Comparison of ENCODE assay signal across 8 cellular contexts in the genomic region with DNA sequence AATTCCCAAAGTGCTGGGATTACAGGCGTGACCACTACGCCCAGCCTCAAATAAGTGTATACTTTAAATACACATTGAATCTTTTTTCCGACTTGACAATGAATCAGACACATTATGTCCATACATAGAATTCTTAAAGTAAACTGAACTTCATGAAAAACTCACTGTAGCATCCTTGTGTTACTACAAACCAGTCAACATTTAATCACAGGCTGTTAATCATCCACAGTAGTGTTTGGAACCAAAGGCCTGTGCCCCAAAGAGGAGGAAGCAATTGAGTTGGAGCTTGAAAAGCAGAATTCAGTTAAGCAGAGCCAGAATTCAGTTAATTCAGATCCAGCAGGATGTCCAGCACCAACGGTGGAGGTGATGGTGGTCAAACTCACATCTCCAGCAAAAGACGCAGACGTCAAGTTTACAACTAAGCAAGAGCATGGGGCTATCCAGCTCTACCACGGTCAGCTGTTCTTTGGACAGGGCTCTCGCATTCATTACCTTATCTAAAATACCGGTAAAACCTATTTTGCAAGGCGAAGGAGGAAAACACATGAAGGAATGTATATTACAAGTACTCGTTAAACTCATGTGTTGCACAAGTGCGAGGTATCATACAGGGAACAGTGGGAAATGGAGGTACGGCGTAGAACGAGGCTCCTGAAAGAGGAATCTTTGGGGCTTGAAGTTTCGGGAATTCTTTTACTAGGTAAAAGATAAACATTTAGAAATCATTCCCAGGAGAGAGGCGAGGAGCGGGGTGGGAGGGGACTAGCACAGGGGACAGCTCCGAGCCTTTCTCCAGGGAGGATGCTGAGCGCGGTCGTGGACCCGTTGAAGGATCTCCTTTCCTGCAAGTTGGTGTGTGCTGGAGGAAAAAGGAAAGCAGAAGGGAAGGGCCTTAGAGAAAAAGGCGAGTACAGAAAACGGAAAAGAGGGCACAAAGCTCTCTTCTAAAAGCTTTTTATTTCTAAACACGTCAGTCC. TPM values are rescaled to one million over a fixed set of nuclear protein-coding genes. Genes with fewer than 3 reads are reported as not detected.
DNase-seq lines count a peak whose midpoint lies in the region; ATAC-seq, FAIRE-seq and TF ChIP-seq lines count a peak whose summit lies in the region.

No MANE protein-coding gene starts in this region.

- TF ChIP-seq CTCF in WI38 (IDR thresholded peaks at IDR 0.05; ENCODE audit: low read depth, low read length) (no peak), gastroesophageal sphincter (IDR thresholded peaks at IDR 0.05) (no peak), pancreas (IDR thresholded peaks at IDR 0.05) (no peak)

- peak in 1 of 5 donors; percentile 44 for DNase-seq in CD8-positive, alpha-beta memory T cell
- DNase-seq in HS-5 (ENCODE audit: low read depth) (peak; percentile 4), pancreas (peak in 2 of 6 donors; percentile 20 to 61)

- peak overlapping the region; percentile 99 for H3K4me3 ChIP-seq in CD8-positive, alpha-beta memory T cell (ENCODE audit: low read length)
- H3K4me3 ChIP-seq in WI38 (ENCODE audit: low read depth, low read length) (peak overlapping the region; percentile 99), gastroesophageal sphincter (peak overlapping the region; percentile 59 to 82), pancreas (peak overlapping the region; percentile 84 to 95 (median 90))

- no peaks in the 10 kb centered on the region for H3K27me3 Mint-ChIP-seq in CD8-positive, alpha-beta memory T cell

- H3K9me3 Mint-ChIP-seq in CD8-positive, alpha-beta memory T cell: no peaks in the 10 kb centered on the region

- POLR2A ChIA-PET in CD8-positive, alpha-beta memory T cell (lab: Charles Lee): interaction anchor here (0.5 to 2.7 kb wide), 6 partner anchors 9 to 630 kb away, joined by 3 to 13 read pairs (median 7); partner anchors contain the start of genes INO80C and RMP24

- no peak for TF ChIP-seq POLR2A in gastroesophageal sphincter (IDR thresholded peaks at IDR 0.05)

- ATAC-seq in gastroesophageal sphincter (no peak), pancreas (peak in 1 of 4 donors; percentile 12), HG03108 (IDR thresholded peaks at IDR 0.05; ENCODE audit: unreplicated experiment) (no peak), HG02759 (IDR thresholded peaks at IDR 0.05; ENCODE audit: unreplicated experiment) (no peak), HG02981 (IDR thresholded peaks at IDR 0.05; ENCODE audit: unreplicated experiment) (no peak)

- TF ChIP-seq EP300 in gastroesophageal sphincter (IDR thresholded peaks at IDR 0.05): no peak

- H3K27me3 ChIP-seq in CD8-positive, alpha-beta memory T cell (ENCODE audit: insufficient read depth, low read length, poor library complexity, severe bottlenecking): no peaks in the 10 kb centered on the region
- H3K27me3 ChIP-seq in gastroesophageal sphincter (no peaks in the 10 kb centered on the region), pancreas (no peaks in the 10 kb centered on the region)

- peak overlapping the region; percentile 99 for H3K27ac ChIP-seq in CD8-positive, alpha-beta memory T cell (ENCODE audit: low read depth, low read length)
- H3K27ac ChIP-seq in gastroesophageal sphincter (peak overlapping the region; percentile 85 to 99 (median 95)), pancreas (peak overlapping the region in 2 of 4 donors; percentile 99 to 100)

- peak overlapping the region; percentile 95 to 100 (median 97) for H3K4me3 Mint-ChIP-seq in CD8-positive, alpha-beta memory T cell

- intact Hi-C loops in pancreas (cut with DNase I): no loop called here

- no peak for FAIRE-seq in pancreas (lab: Jason Lieb, UNC)

- WGBS in gastroesophageal sphincter (ENCODE audit: low coverage in 1 of 2), 2 donors: 2 to 12% methylated on average over 19 to 25 of the region's 26 CpGs
- WGBS in pancreas, 2 donors: 20 to 21% methylated on average over 26 of the region's 26 CpGs

- CTCF ChIA-PET in CD8-positive, alpha-beta memory T cell (lab: Charles Lee): interaction anchor here (0.5 to 1.6 kb wide), 7 partner anchors 8 to 979 kb away, joined by 3 to 5 read pairs (median 3); no protein-coding TSS in a partner anchor

- no peaks in the 10 kb centered on the region for H3K36me3 ChIP-seq in CD8-positive, alpha-beta memory T cell (ENCODE audit: insufficient read depth, low read length)
- H3K36me3 ChIP-seq in gastroesophageal sphincter (peaks cover 0 to 17% of the 10 kb centered on the region in 2 donors), pancreas (peaks cover 0 to 5% (median 0%) of the 10 kb centered on the region in 3 donors)

- H3K4me1 ChIP-seq in CD8-positive, alpha-beta memory T cell (ENCODE audit: insufficient read depth, low read length): peaks cover 37% of the 10 kb centered on the region
- H3K4me1 ChIP-seq in gastroesophageal sphincter: peaks cover 0 to 48% (median 12%) of the 10 kb centered on the region in 3 donors
- H3K4me1 ChIP-seq in pancreas: peaks cover 4 to 15% (median 6%) of the 10 kb centered on the region in 3 donors

- H3K9me3 ChIP-seq in CD8-positive, alpha-beta memory T cell (ENCODE audit: low read length): no peaks in the 10 kb centered on the region
- H3K9me3 ChIP-seq in gastroesophageal sphincter: no peaks in the 10 kb centered on the region
- no peaks in the 10 kb centered on the region for H3K9me3 ChIP-seq in pancreas

- H3K27ac Mint-ChIP-seq in CD8-positive, alpha-beta memory T cell: peak overlapping the region in 7 of 8 donors; percentile 77 to 100 (median 97)

- H3K36me3 Mint-ChIP-seq in CD8-positive, alpha-beta memory T cell: peaks cover 0 to 53% (median 3%) of the 10 kb centered on the region in 3 donors

- H3K4me1 Mint-ChIP-seq in CD8-positive, alpha-beta memory T cell: peaks cover 47 to 70% (median 69%) of the 10 kb centered on the region in 3 donors

RNA-seq across cellular contexts. Expression of gene SLC39A6, which starts 1.0 kb away (rescaled TPM):
- total RNA-seq in CD8-positive, alpha-beta memory T cell: 10 to 100 TPM; 43.8 to 44.8 TPM
- 33.1 TPM for polyA plus RNA-seq in CD8-positive, alpha-beta memory T cell
- total RNA-seq in gastroesophageal sphincter: 10 to 100 TPM; 24.1 to 49.2 (median 36.5) TPM
- total RNA-seq in pancreas: 10 to 100 TPM; 12.1 to 24.5 (median 17.2) TPM
- polyA plus RNA-seq in pancreas: 10 to 100 TPM in 1 of 2 donors, 1 to 10 TPM in 1; 2.9 to 18.2 TPM

RNA-seq across cellular contexts. Expression of gene ELP2, which starts 1.5 kb away (rescaled TPM):
- total RNA-seq in CD8-positive, alpha-beta memory T cell: 10 to 100 TPM; 85.8 to 89.6 TPM
- 64.1 TPM for polyA plus RNA-seq in CD8-positive, alpha-beta memory T cell
- 10 to 100 TPM; 35.6 to 74.1 (median 65.1) TPM for total RNA-seq in gastroesophageal sphincter
- 10 to 100 TPM; 35.1 to 56.3 (median 46.0) TPM for total RNA-seq in pancreas
- polyA plus RNA-seq in pancreas: 10 to 100 TPM; 53.8 to 73.3 TPM

RNA-seq across cellular contexts. Expression of gene MOCOS, which starts 59.1 kb away (rescaled TPM):
- under 1 TPM; 0.04 to 0.13 TPM for total RNA-seq in CD8-positive, alpha-beta memory T cell
- 0.07 TPM for polyA plus RNA-seq in CD8-positive, alpha-beta memory T cell
- total RNA-seq in gastroesophageal sphincter (1 to 10 TPM; 1.3 to 2.1 (median 1.7) TPM), pancreas (1 to 10 TPM in 3 of 6 donors, under 1 TPM in 3; 0.75 to 1.6 (median 1.1) TPM)
- under 1 TPM; 0.49 to 0.87 TPM for polyA plus RNA-seq in pancreas
